In genomic region chr21:26072891-26073615, GRCh38 we compare ENCODE assay signal across 14 cellular contexts.
DNase-seq lines count a peak whose midpoint lies in the region; TF ChIP-seq lines count a peak whose summit lies in the region.
"Had no signal": no experiment of that assay in that cellular context is flagged by ENCODE, and none has a peak within 500 bp of the region (broad histone marks: within the 10 kb centered on the region; RNA-seq: fewer than 3 reads in every experiment).

No MANE protein-coding gene starts in this region.

- H3K9me3 Mint-ChIP-seq in CD8-positive, alpha-beta memory T cell: peaks cover 0 to 3% (median 0%) of the 10 kb centered on the region in 5 donors
- H3K9me3 Mint-ChIP-seq: activated CD4-positive, alpha-beta memory T cell treated with anti-CD3 and anti-CD28 coated beads for 36 hours had no signal

- peaks cover 14% of the 10 kb centered on the region for H3K4me1 ChIP-seq in CD8-positive, alpha-beta memory T cell (ENCODE audit: insufficient read depth, low read length)
- H3K4me1 ChIP-seq in PC-9 (replicated peaks; ENCODE audit: insufficient read depth): no peaks in the 10 kb centered on the region

- peak overlapping the region in 1 of 8 donors; percentile 11 for H3K27ac Mint-ChIP-seq in CD8-positive, alpha-beta memory T cell
- H3K27ac Mint-ChIP-seq: activated CD4-positive, alpha-beta memory T cell treated with anti-CD3 and anti-CD28 coated beads for 36 hours had no signal

- H3K4me1 Mint-ChIP-seq in CD8-positive, alpha-beta memory T cell: peaks cover 10 to 33% (median 16%) of the 10 kb centered on the region in 3 donors

- peak; percentile 62 for DNase-seq in ACHN
- DNase-seq in HCEC 1CT: peak; percentile 77
- DNase-seq in astrocyte of the cerebellum (ENCODE audit: low read depth): peak; percentile 38
- DNase-seq in hepatic stellate cell (ENCODE audit: low spot score): peak; percentile 66
- DNase-seq in CD8-positive, alpha-beta memory T cell: no peak
- DNase-seq in GM10266 (ENCODE audit: extremely low spot score): no peak
- DNase-seq in SIG-M5 (lab: John Stamatoyannopoulos, UW): no peak
- no peak for DNase-seq in PC-9
- DNase-seq: activated CD4-positive, alpha-beta memory T cell treated with anti-CD3 and anti-CD28 coated beads for 36 hours; activated gamma-delta T cell treated with Interleukin-2 at 50 U/mL for 16 hours; DMS79; NCI-H1105; small intestine; T-helper 9 cell had no signal

- no peaks in the 10 kb centered on the region for H3F3A ChIP-seq in PC-9 (ENCODE audit: insufficient read depth, low read depth)

- H3K4me2 ChIP-seq in PC-9: no peak overlapping the region

- no peak overlapping the region for H3K4me3 ChIP-seq in astrocyte of the cerebellum (ENCODE audit: low read depth, low read length)
- H3K4me3 ChIP-seq in CD8-positive, alpha-beta memory T cell (ENCODE audit: low read length): no peak overlapping the region
- no peak overlapping the region for H3K4me3 ChIP-seq in PC-9

- peaks cover 54% of the 10 kb centered on the region for H3K79me2 ChIP-seq in PC-9 (ENCODE audit: low read depth)

- no peaks in the 10 kb centered on the region for H3K9me3 ChIP-seq in CD8-positive, alpha-beta memory T cell (ENCODE audit: low read length)
- no peaks in the 10 kb centered on the region for H3K9me3 ChIP-seq in PC-9 (ENCODE audit: insufficient read depth, low read depth)

- no peak overlapping the region for H2AFZ ChIP-seq in PC-9

- no peak overlapping the region for H3K4me3 Mint-ChIP-seq in CD8-positive, alpha-beta memory T cell
- H3K4me3 Mint-ChIP-seq: activated CD4-positive, alpha-beta memory T cell treated with anti-CD3 and anti-CD28 coated beads for 36 hours had no signal

- H3K36me3 Mint-ChIP-seq in CD8-positive, alpha-beta memory T cell: peaks cover 0 to 2% (median 0%) of the 10 kb centered on the region in 3 donors
- H3K36me3 Mint-ChIP-seq: activated CD4-positive, alpha-beta memory T cell treated with anti-CD3 and anti-CD28 coated beads for 36 hours had no signal

- no peaks in the 10 kb centered on the region for H3K27me3 ChIP-seq in CD8-positive, alpha-beta memory T cell (ENCODE audit: insufficient read depth, low read length, poor library complexity, severe bottlenecking)
- H3K27me3 ChIP-seq in PC-9 (ENCODE audit: insufficient read depth, low read depth): no peaks in the 10 kb centered on the region

- TF ChIP-seq CTCF in astrocyte of the cerebellum (IDR thresholded peaks at IDR 0.05; ENCODE audit: low read depth, low read length, missing control alignments) (no peak), GM10266 (IDR thresholded peaks at IDR 0.05; ENCODE audit: control insufficient read depth, insufficient read depth, low read depth, missing control alignments) (no peak), PC-9 (conservative IDR thresholded peaks at IDR 0.05) (no peak)

- POLR2A ChIA-PET in CD8-positive, alpha-beta memory T cell (lab: Charles Lee): no interaction called here
- POLR2A ChIA-PET in PC-9 (lab: Charles Lee; ENCODE audit: unreplicated experiment): no interaction called here

- no TSS peak for BruUV-seq in PC-9 (replicated peaks; lab: Mats Ljungman, UMichigan)

- in situ Hi-C loops in ACHN (cut with HindIII; ENCODE audit: low pct_ligation_motif_present, low pct_unique_long_range_greater_than_20kb, low sequenced_read_pairs): no loop called here
- in situ Hi-C loops in astrocyte of the cerebellum (cut with HindIII; ENCODE audit: low sequenced_read_pairs): no loop called here

- peaks cover 0 to 3% of the 10 kb centered on the region in 2 donors for H3K27me3 Mint-ChIP-seq in CD8-positive, alpha-beta memory T cell
- H3K27me3 Mint-ChIP-seq: activated CD4-positive, alpha-beta memory T cell treated with anti-CD3 and anti-CD28 coated beads for 36 hours had no signal

- no peak overlapping the region for H3K27ac ChIP-seq in CD8-positive, alpha-beta memory T cell (ENCODE audit: low read depth, low read length)
- no peak overlapping the region for H3K27ac ChIP-seq in PC-9

- no peaks in the 10 kb centered on the region for H3K36me3 ChIP-seq in CD8-positive, alpha-beta memory T cell (ENCODE audit: insufficient read depth, low read length)
- H3K36me3 ChIP-seq in PC-9 (ENCODE audit: low read depth): no peaks in the 10 kb centered on the region

- intact Hi-C loops in PC-9 (cut with micrococcal nuclease; ENCODE audit: unreplicated experiment): no loop called here

- no peaks in the 10 kb centered on the region for H3K9me2 ChIP-seq in PC-9 (ENCODE audit: insufficient read depth)

- no peaks in the 10 kb centered on the region; the same call in 1 of the 2 replicates for H4K20me1 ChIP-seq in PC-9 (ENCODE audit: insufficient read depth)

- CTCF ChIA-PET in CD8-positive, alpha-beta memory T cell (lab: Charles Lee): no interaction called here
- CTCF ChIA-PET in PC-9 (lab: Charles Lee): interaction anchor here (0.5 kb wide), 1 partner anchor 104 kb away, joined by 3 read pairs; no protein-coding TSS in a partner anchor

Comparison
In these comparisons a context has a peak if more than half of its experiments do, and no peak if none do; other contexts are left out.
1. DNase-seq: peak in ACHN (single experiment), HCEC 1CT (single experiment), astrocyte of the cerebellum (single experiment) and hepatic stellate cell (single experiment); none in CD8-positive, alpha-beta memory T cell (0 of 5), GM10266 (single experiment), SIG-M5 (single experiment) and PC-9 (0 of 2).